23 cellular contexts compared by ENCODE assay signal in genomic region chr5:150311015-150311692, GRCh38. TPM values are rescaled to one million over a fixed set of nuclear protein-coding genes. Genes with fewer than 3 reads are reported as not detected.
"Had no signal": no experiment of that assay in that cellular context is flagged by ENCODE, and none has a peak within 500 bp of the region (broad histone marks: within the 10 kb centered on the region; RNA-seq: fewer than 3 reads in every experiment).

No MANE protein-coding gene starts in this region.

- H3K9me3 ChIP-seq: esophagus squamous epithelium, heart right ventricle, left ventricle myocardium inferior, tibial artery, uterus had no signal

- H3K4me3 Mint-ChIP-seq: activated B cell treated with CpG ODN at 0.5 μM for 24 hours; activated CD4-positive, alpha-beta memory T cell treated with anti-CD3 and anti-CD28 coated beads, Interleukin-2, amount 10 ng/mL, durations not matched to agents 7 days and 5 days; activated CD8-positive, alpha-beta memory T cell treated with anti-CD3 and anti-CD28 coated beads, Interleukin-2, amount 10 ng/mL, durations not matched to agents 7 days and 5 days; activated T-helper 17 cell treated with anti-CD3 and anti-CD28 coated beads, Interleukin-2, amount 50 U/mL, for 72 hours; immature natural killer cell; natural killer cell had no signal

- H3K4me3 ChIP-seq: esophagus squamous epithelium, heart right ventricle, left ventricle myocardium inferior, tibial artery, uterus had no signal

- H3K4me1 ChIP-seq: esophagus squamous epithelium, left ventricle myocardium inferior, tibial artery, uterus had no signal

- H3K4me1 Mint-ChIP-seq: activated B cell treated with CpG ODN at 0.5 μM for 24 hours; activated CD4-positive, alpha-beta memory T cell treated with anti-CD3 and anti-CD28 coated beads, Interleukin-2, amount 10 ng/mL, durations not matched to agents 7 days and 5 days; activated T-helper 17 cell treated with anti-CD3 and anti-CD28 coated beads, Interleukin-2, amount 50 U/mL, for 72 hours had no signal

- H3K27ac Mint-ChIP-seq: activated B cell treated with CpG ODN at 0.5 μM for 24 hours; activated CD4-positive, alpha-beta memory T cell treated with anti-CD3 and anti-CD28 coated beads, Interleukin-2, amount 10 ng/mL, durations not matched to agents 7 days and 5 days; activated CD8-positive, alpha-beta memory T cell treated with anti-CD3 and anti-CD28 coated beads, Interleukin-2, amount 10 ng/mL, durations not matched to agents 7 days and 5 days; activated T-helper 17 cell treated with anti-CD3 and anti-CD28 coated beads, Interleukin-2, amount 50 U/mL, for 72 hours; immature natural killer cell; natural killer cell had no signal

- H3K27me3 ChIP-seq: brain microvascular endothelial cell, esophagus squamous epithelium, uterus had no signal

- H3K27ac ChIP-seq: brain microvascular endothelial cell, esophagus squamous epithelium, heart right ventricle, left ventricle myocardium inferior, tibial artery, uterus had no signal

- DNase-seq: activated B cell treated with CpG ODN at 0.5 μM for 24 hours; activated CD4-positive, alpha-beta memory T cell treated with anti-CD3 and anti-CD28 coated beads, Interleukin-2, amount 10 ng/mL, durations not matched to agents 7 days and 5 days; activated CD4-positive, alpha-beta T cell treated with anti-CD3 and anti-CD28 coated beads for 4 hours; activated CD8-positive, alpha-beta memory T cell treated with anti-CD3 and anti-CD28 coated beads, Interleukin-2, amount 10 ng/mL, durations not matched to agents 7 days and 5 days; activated naive CD4-positive, alpha-beta T cell; anterior cingulate cortex; brain microvascular endothelial cell; cerebellar nuclear complex; cortex of kidney; esophagus squamous epithelium; heart right ventricle; immature natural killer cell; left ventricle myocardium inferior; natural killer cell; retina; stimulated activated CD4-positive, alpha-beta T cell treated with anti-CD3 and anti-CD28 coated beads, Interleukin-12 subunit alpha, Interleukin-12 subunit beta, amount 100 ng/mL, for 4 hours; stimulated activated CD4-positive, alpha-beta T cell treated with anti-CD3 and anti-CD28 coated beads, Interleukin-1b, Interleukin-23, amount 100 ng/mL, for 48 hours; stimulated activated naive CD8-positive, alpha-beta T cell treated with anti-CD3 and anti-CD28 coated beads, Interleukin-15, Interleukin-2, amounts not matched to agents 100 U/mL and 50 U/mL, for 24 hours; substantia nigra; T-helper 2 cell; tibial artery; uterus had no signal

- H3K27me3 Mint-ChIP-seq: activated T-helper 17 cell treated with anti-CD3 and anti-CD28 coated beads, Interleukin-2, amount 50 U/mL, for 72 hours had no signal

- H3K36me3 Mint-ChIP-seq: activated CD8-positive, alpha-beta memory T cell treated with anti-CD3 and anti-CD28 coated beads, Interleukin-2, amount 10 ng/mL, durations not matched to agents 7 days and 5 days; immature natural killer cell; natural killer cell had no signal

- ATAC-seq: activated CD8-positive, alpha-beta memory T cell treated with anti-CD3 and anti-CD28 coated beads, Interleukin-2, amount 10 ng/mL, durations not matched to agents 7 days and 5 days; activated T-helper 17 cell treated with anti-CD3 and anti-CD28 coated beads, Interleukin-2, amount 50 U/mL, for 72 hours; heart right ventricle; natural killer cell; stimulated activated naive CD8-positive, alpha-beta T cell treated with anti-CD3 and anti-CD28 coated beads, Interleukin-15, Interleukin-2, amounts not matched to agents 100 U/mL and 50 U/mL, for 24 hours had no signal

- H3K9me3 Mint-ChIP-seq: activated B cell treated with CpG ODN at 0.5 μM for 24 hours; activated CD4-positive, alpha-beta memory T cell treated with anti-CD3 and anti-CD28 coated beads, Interleukin-2, amount 10 ng/mL, durations not matched to agents 7 days and 5 days; activated T-helper 17 cell treated with anti-CD3 and anti-CD28 coated beads, Interleukin-2, amount 50 U/mL, for 72 hours; immature natural killer cell; natural killer cell had no signal

- H3K36me3 ChIP-seq: brain microvascular endothelial cell, esophagus squamous epithelium, heart right ventricle, left ventricle myocardium inferior, tibial artery, uterus had no signal

RNA-seq across cellular contexts. Expression of gene ARSI, which starts 8.4 kb away (rescaled TPM):
- total RNA-seq: activated B cell treated with CpG ODN at 0.5 μM for 24 hours; activated CD4-positive, alpha-beta memory T cell treated with anti-CD3 and anti-CD28 coated beads, Interleukin-2, amount 10 ng/mL, durations not matched to agents 7 days and 5 days; activated CD8-positive, alpha-beta memory T cell treated with anti-CD3 and anti-CD28 coated beads, Interleukin-2, amount 10 ng/mL, durations not matched to agents 7 days and 5 days; activated T-helper 17 cell treated with anti-CD3 and anti-CD28 coated beads, Interleukin-2, amount 50 U/mL, for 72 hours had no signal
- polyA plus RNA-seq: immature natural killer cell had no signal

RNA-seq across cellular contexts. Expression of gene CAMK2A, which starts 21.6 kb away (rescaled TPM):
- total RNA-seq: activated B cell treated with CpG ODN at 0.5 μM for 24 hours; activated CD4-positive, alpha-beta memory T cell treated with anti-CD3 and anti-CD28 coated beads, Interleukin-2, amount 10 ng/mL, durations not matched to agents 7 days and 5 days; activated CD8-positive, alpha-beta memory T cell treated with anti-CD3 and anti-CD28 coated beads, Interleukin-2, amount 10 ng/mL, durations not matched to agents 7 days and 5 days; activated T-helper 17 cell treated with anti-CD3 and anti-CD28 coated beads, Interleukin-2, amount 50 U/mL, for 72 hours had no signal
- polyA plus RNA-seq: immature natural killer cell had no signal
